7 cellular contexts compared by ENCODE assay signal in genomic region chr9:80213613-80214012, GRCh38.
"Had no signal": no experiment of that assay in that cellular context is flagged by ENCODE, and none has a peak within 500 bp of the region (broad histone marks: within the 10 kb centered on the region; RNA-seq: fewer than 3 reads in every experiment).

No MANE protein-coding gene starts in this region.

- H2AFZ ChIP-seq: GM23338 had no signal

- H3K27ac Mint-ChIP-seq: GM23338, HFFc6, IgD-negative memory B cell had no signal

- H3K4me3 ChIP-seq: GM23338, HAP-1 had no signal

- H3K36me3 ChIP-seq: HAP-1 had no signal

- H3K4me3 Mint-ChIP-seq: GM23338, HFFc6, IgD-negative memory B cell had no signal

- FAIRE-seq: HepG2 had no signal

- H3K4me1 ChIP-seq: HAP-1 had no signal

- H3K27ac ChIP-seq: HL-60 had no signal

- DNase-seq: H7, HFFc6 had no signal

- H3K9me3 ChIP-seq: HAP-1 had no signal

- H3K4me1 Mint-ChIP-seq: GM23338 had no signal

- H3K4me2 ChIP-seq: GM23338 had no signal
